Comparison of ENCODE assay signal across 12 cellular contexts in genomic region chr1:38114231-38114630, GRCh38.
DNase-seq lines count a peak whose midpoint lies in the region; ATAC-seq, FAIRE-seq and TF ChIP-seq lines count a peak whose summit lies in the region.
"Had no signal": no experiment of that assay in that cellular context is flagged by ENCODE, and none has a peak within 500 bp of the region (broad histone marks: within the 10 kb centered on the region; RNA-seq: fewer than 3 reads in every experiment).

No MANE protein-coding gene starts in this region.

- TF ChIP-seq POLR2A in transverse colon (IDR thresholded peaks at IDR 0.05), result no peak

- WGBS in GM23248 (ENCODE audit: low coverage in 1 of 2, low lambda C conversion rate in 2 of 2, missing lambda C conversion rate in 2 of 2), 2 experiments, result 8 to 9% methylated on average over 10 of the region's 10 CpGs
- WGBS in transverse colon (ENCODE audit: low coverage in 1 of 2), 2 donors, result 21 to 47% methylated on average over 6 to 10 of the region's 10 CpGs

- POLR2A ChIA-PET in A673 (lab: Charles Lee; ENCODE audit: low non-redundant PET), result interaction anchor here (0.6 to 1.2 kb wide), 4 partner anchors 19 to 95 kb away, joined by 3 to 7 read pairs (median 4); no protein-coding TSS in a partner anchor

- no peak for ATAC-seq in GM19035 (IDR thresholded peaks at IDR 0.05; ENCODE audit: unreplicated experiment)

- H3K4me3 ChIP-seq in A673 (ENCODE audit: low read depth, low read length, poor library complexity, severe bottlenecking) (no peak overlapping the region), GM23248 (no peak overlapping the region; the same call in 1 of the 2 replicates), bronchial epithelial cell (ENCODE audit: low read depth, low read length) (no peak overlapping the region), transverse colon (no peak overlapping the region), foreskin fibroblast (ENCODE audit: low read depth in 1 of 2, low read length in 2 of 2) (no peak overlapping the region)

- peak overlapping the region; percentile 58; the same call in 1 of the 2 replicates for H2AFZ ChIP-seq in GM23248

- no peak for FAIRE-seq in bronchial epithelial cell (lab: Jason Lieb, UNC)

- peaks cover 24% of the 10 kb centered on the region for H3K4me1 ChIP-seq in A673 (ENCODE audit: insufficient read depth, low read length, poor library complexity, severe bottlenecking)
- H3K4me1 ChIP-seq in GM23248 (ENCODE audit: insufficient read depth), result peaks cover 9% of the 10 kb centered on the region
- H3K4me1 ChIP-seq in transverse colon, result no peaks in the 10 kb centered on the region

- DNase-seq in A673 (ENCODE audit: low spot score) (peak; percentile 94), GM23248 (peak; percentile 82), bronchial epithelial cell (ENCODE audit: low read depth) (peak; percentile 60), middle frontal gyrus (ENCODE audit: extremely low spot score, low spot score) (peak; percentile 76), transverse colon (no peak), foreskin fibroblast (no peak), NCI-H1105 (lab: John Stamatoyannopoulos, UW) (no peak)
- DNase-seq: activated CD4-positive, alpha-beta T cell treated with anti-CD3 and anti-CD28 coated beads, Interleukin-2, amount 50 U/mL, for 48 hours; activated naive CD8-positive, alpha-beta T cell treated with anti-CD3 and anti-CD28 coated beads, Interleukin-2, amount 10 ng/mL, durations not matched to agents 7 days and 5 days; effector memory CD4-positive, alpha-beta T cell; NCI-H524 treated with DMSO at 0.1 percent for 48 hours had no signal

- no peaks in the 10 kb centered on the region for H3K9me3 ChIP-seq in A673 (ENCODE audit: low read depth, low read length, poor library complexity, severe bottlenecking)
- no peaks in the 10 kb centered on the region for H3K9me3 ChIP-seq in GM23248 (ENCODE audit: low read depth)
- no peaks in the 10 kb centered on the region for H3K9me3 ChIP-seq in transverse colon

- H4K20me1 ChIP-seq in GM23248 (ENCODE audit: insufficient read depth), result no peaks in the 10 kb centered on the region

- no peaks in the 10 kb centered on the region for H3K27me3 ChIP-seq in A673 (replicated peaks; ENCODE audit: insufficient read depth, low read depth, low read length, poor library complexity)
- H3K27me3 ChIP-seq in GM23248 (replicated peaks; ENCODE audit: insufficient read depth), result peaks cover 2% of the 10 kb centered on the region; the same call in 1 of the 2 replicates
- no peaks in the 10 kb centered on the region for H3K27me3 ChIP-seq in bronchial epithelial cell (ENCODE audit: control insufficient read depth, insufficient read depth, low read length)
- H3K27me3 ChIP-seq in transverse colon, result no peaks in the 10 kb centered on the region

- CTCF ChIA-PET in A673 (lab: Charles Lee), result interaction anchor here (0.6 to 1.0 kb wide), 2 partner anchors 39 to 42 kb away, joined by 3 read pairs; no protein-coding TSS in a partner anchor

- H3K9ac ChIP-seq in GM23248, result no peak overlapping the region

- H3K4me2 ChIP-seq in GM23248 (ENCODE audit: unreplicated experiment), result peak overlapping the region; percentile 8

- BruUV-seq in A673 (replicated peaks; lab: Mats Ljungman, UMichigan), result no TSS peak

- intact Hi-C loops in A673 (cut with micrococcal nuclease; ENCODE audit: unreplicated experiment) (no loop called here), transverse colon (cut with DNase I; ENCODE audit: low total_unique reads) (loop anchor here (5.0 kb wide), 1 partner anchor 1107 kb away; no protein-coding TSS in a partner anchor)

- no peaks in the 10 kb centered on the region for H3K79me2 ChIP-seq in GM23248 (ENCODE audit: insufficient read depth)

- H3F3A ChIP-seq in GM23248 (ENCODE audit: insufficient read depth), result no peaks in the 10 kb centered on the region

- TF ChIP-seq CTCF in A673 (conservative IDR thresholded peaks at IDR 0.05; ENCODE audit: low read depth, low read length), result peak; percentile 30; the same call in 1 of the 2 replicates
- TF ChIP-seq CTCF in bronchial epithelial cell (IDR thresholded peaks at IDR 0.05; ENCODE audit: insufficient read depth, low read length, severe bottlenecking), result no peak
- no peak for TF ChIP-seq CTCF in transverse colon (IDR thresholded peaks at IDR 0.05)
- TF ChIP-seq CTCF in foreskin fibroblast (IDR thresholded peaks at IDR 0.05; ENCODE audit: low read depth, low read length), result no peak

- no peaks in the 10 kb centered on the region for H3K36me3 ChIP-seq in A673 (ENCODE audit: insufficient read depth, low read length, poor library complexity, severe bottlenecking)
- no peaks in the 10 kb centered on the region for H3K36me3 ChIP-seq in GM23248 (ENCODE audit: low read depth)
- H3K36me3 ChIP-seq in bronchial epithelial cell (ENCODE audit: control insufficient read depth, insufficient read depth, low read length), result no peaks in the 10 kb centered on the region
- H3K36me3 ChIP-seq in transverse colon, result no peaks in the 10 kb centered on the region

- in situ Hi-C loops in GM23248 (cut with MboI) (no loop called here), transverse colon (cut with MboI; ENCODE audit: low pct_ligation_motif_present in 1 of 4, low pct_unique_long_range_greater_than_20kb in 1 of 4, low sequenced_read_pairs in 3 of 4) (no loop called here)

- no peaks in the 10 kb centered on the region for H3K9me2 ChIP-seq in GM23248 (ENCODE audit: insufficient read depth)

- H3K27ac ChIP-seq in A673 (ENCODE audit: low read depth, low read length, poor library complexity, severe bottlenecking) (peak overlapping the region; percentile 75), GM23248 (no peak overlapping the region), transverse colon (no peak overlapping the region)

- TF ChIP-seq EP300 in transverse colon (IDR thresholded peaks at IDR 0.05; ENCODE audit: low read depth), result no peak

Comparison
In these comparisons a context has a peak if more than half of its experiments do, and no peak if none do; other contexts are left out.
1. DNase-seq: peak in A673 (single experiment), GM23248 (single experiment), bronchial epithelial cell (single experiment) and middle frontal gyrus (single experiment); none in transverse colon (single experiment), foreskin fibroblast (0 of 2) and NCI-H1105 (single experiment).